Comparison of ENCODE assay signal across 8 cellular contexts in genomic region chr10:16817125-16818019, GRCh38. TPM values are rescaled to one million over a fixed set of nuclear protein-coding genes. Genes with fewer than 3 reads are reported as not detected.
DNase-seq lines count a peak whose midpoint lies in the region; ATAC-seq and TF ChIP-seq lines count a peak whose summit lies in the region.

RSU1 (minus strand) TSS chr10:16817424; CDS start chr10:16817081, 343 bp downstream.

- peak within 1 kb of the TSS; percentile 90 to 95 for H3K4me3 Mint-ChIP-seq in H9
- peak within 1 kb of the TSS; percentile 93 for H3K4me3 Mint-ChIP-seq in natural killer cell treated with Interleukin-12 subunit alpha and Interleukin-12 subunit beta and Interleukin-15 and Interleukin-18, amount 100 ng/mL, for 72 hours

- DNase-seq in ELR (ENCODE audit: low read depth) (peak; percentile 100), H9 (peak; percentile 100), MG63 (peak; percentile 100), SHP77 treated with DMSO at 0.1 percent for 48 hours (lab: John Stamatoyannopoulos, UW) (peak; percentile 96), fibroblast of pulmonary artery (ENCODE audit: low read depth) (peak; percentile 100)
- DNase-seq in activated effector memory CD4-positive, alpha-beta T cell treated with anti-CD3 and anti-CD28 coated beads, Interleukin-2, amount 50 U/mL, for 16 hours, result peak; percentile 100
- DNase-seq in natural killer cell treated with Interleukin-12 subunit alpha and Interleukin-12 subunit beta and Interleukin-15 and Interleukin-18, amount 100 ng/mL, for 72 hours (ENCODE audit: low spot score), result peak; percentile 100
- peak; percentile 99 for DNase-seq in stimulated activated naive CD8-positive, alpha-beta T cell treated with anti-CD3 and anti-CD28 coated beads, Interleukin-15, Interleukin-2, amounts not matched to agents 100 U/mL and 50 U/mL, for 24 hours

- H3K4me2 ChIP-seq in H9 (ENCODE audit: insufficient read depth, insufficient read length, low read length), result peak within 1 kb of the TSS; percentile 54

- no peak within 1 kb of the TSS for H3K23ac ChIP-seq in H9 (ENCODE audit: insufficient read length, low read depth, low read length)

- H3K79me2 ChIP-seq in H9 (ENCODE audit: insufficient read depth, low read length), result no peaks in the 10 kb centered on the region

- TF ChIP-seq CTCF in H9 (conservative IDR thresholded peaks at IDR 0.05) (no peak), fibroblast of pulmonary artery (IDR thresholded peaks at IDR 0.05; ENCODE audit: low read length, missing control alignments) (no peak)

- peaks cover 4% of the 10 kb centered on the region for H3K23me2 ChIP-seq in H9 (ENCODE audit: insufficient read length, low read depth, low read length, poor library complexity, severe bottlenecking)

- H3K27ac ChIP-seq in H9 (ENCODE audit: insufficient read length, low read depth, low read length), result no peak within 1 kb of the TSS

- H3K56ac ChIP-seq in H9 (ENCODE audit: insufficient read length, low read depth, low read length), result no peak within 1 kb of the TSS

- H3K4me1 Mint-ChIP-seq in H9, result peaks cover 9 to 14% of the 10 kb centered on the region in 2 experiments
- H3K4me1 Mint-ChIP-seq in natural killer cell treated with Interleukin-12 subunit alpha and Interleukin-12 subunit beta and Interleukin-15 and Interleukin-18, amount 100 ng/mL, for 72 hours (ENCODE audit: low read depth in 2 of 2), result peaks cover 30 to 31% of the 10 kb centered on the region in 2 donors

- H2AK5ac ChIP-seq in H9 (ENCODE audit: insufficient read length, low read length), result no peak within 1 kb of the TSS

- H3K4me3 ChIP-seq in MG63 (peak within 1 kb of the TSS; percentile 76), fibroblast of pulmonary artery (replicated peaks; ENCODE audit: low read depth, low read length) (peak within 1 kb of the TSS; percentile 87)

- H3K9ac ChIP-seq in H9 (ENCODE audit: extremely low read depth, insufficient read length, low read length), result peak within 1 kb of the TSS; percentile 69

- no peak within 1 kb of the TSS for H4K5ac ChIP-seq in H9 (ENCODE audit: insufficient read length, low read depth, low read length)

- H3K4me1 ChIP-seq in H9 (ENCODE audit: insufficient read depth, low read length), result 0 out of 2 replicates have a peak, but pooled peaks cover 2% of the 10 kb centered on the region

- H4K91ac ChIP-seq in H9 (ENCODE audit: insufficient read length, low read depth, low read length), result no peak within 1 kb of the TSS

- H2AFZ ChIP-seq in H9 (ENCODE audit: low read length), result no peak within 1 kb of the TSS

- peaks cover 13% of the 10 kb centered on the region in 2 experiments for H3K9me3 Mint-ChIP-seq in H9
- H3K9me3 Mint-ChIP-seq in natural killer cell treated with Interleukin-12 subunit alpha and Interleukin-12 subunit beta and Interleukin-15 and Interleukin-18, amount 100 ng/mL, for 72 hours, result peaks cover 5% of the 10 kb centered on the region

- H2BK15ac ChIP-seq in H9 (ENCODE audit: low read depth, low read length), result no peak within 1 kb of the TSS

- H2BK20ac ChIP-seq in H9 (ENCODE audit: low read depth, low read length, poor library complexity, severe bottlenecking), result no peak within 1 kb of the TSS

- peak within 1 kb of the TSS; percentile 71; the same call in 1 of the 2 replicates for H3K14ac ChIP-seq in H9 (ENCODE audit: insufficient read depth, low read length)

- H3K18ac ChIP-seq in H9 (ENCODE audit: insufficient read length, low read depth, low read length), result peak within 1 kb of the TSS; percentile 80

- peaks cover 10% of the 10 kb centered on the region for H3K27me3 Mint-ChIP-seq in H9 (ENCODE audit: low read depth)
- H3K27me3 Mint-ChIP-seq in natural killer cell treated with Interleukin-12 subunit alpha and Interleukin-12 subunit beta and Interleukin-15 and Interleukin-18, amount 100 ng/mL, for 72 hours, result no peaks in the 10 kb centered on the region

- no peak within 1 kb of the TSS for H2BK5ac ChIP-seq in H9 (ENCODE audit: insufficient read length, low read length)

- no peaks in the 10 kb centered on the region for H3K27me3 ChIP-seq in H9 (ENCODE audit: insufficient read depth, low read length)
- no peaks in the 10 kb centered on the region for H3K27me3 ChIP-seq in MG63

- peak; percentile 98 to 99 for ATAC-seq in natural killer cell treated with Interleukin-12 subunit alpha and Interleukin-12 subunit beta and Interleukin-15 and Interleukin-18, amount 100 ng/mL, for 72 hours
- ATAC-seq in stimulated activated naive CD8-positive, alpha-beta T cell treated with anti-CD3 and anti-CD28 coated beads, Interleukin-15, Interleukin-2, amounts not matched to agents 100 U/mL and 50 U/mL, for 24 hours, result peak; percentile 98

- H3K79me1 ChIP-seq in H9 (ENCODE audit: insufficient read depth, low read depth, low read length, poor library complexity, severe bottlenecking), result no peaks in the 10 kb centered on the region

- no peak within 1 kb of the TSS for H3T11ph ChIP-seq in H9 (ENCODE audit: low read length)

- no peaks in the 10 kb centered on the region for H4K20me1 ChIP-seq in H9 (ENCODE audit: control insufficient read depth, insufficient read depth, insufficient read length)

- peak within 1 kb of the TSS in 2 of 3 experiments; percentile 97; a peak in 5 of 7 replicates for H3K27ac Mint-ChIP-seq in H9
- H3K27ac Mint-ChIP-seq in natural killer cell treated with Interleukin-12 subunit alpha and Interleukin-12 subunit beta and Interleukin-15 and Interleukin-18, amount 100 ng/mL, for 72 hours, result peak within 1 kb of the TSS; percentile 86 to 94

- no CpG with 5 or more reads among the region's 65 CpGs for WGBS in H9 (ENCODE audit: extremely low coverage, insufficient read length, low lambda C conversion rate)

- H2BK12ac ChIP-seq in H9 (ENCODE audit: insufficient read length, low read depth, low read length), result no peak within 1 kb of the TSS

- no peak within 1 kb of the TSS for H3K4ac ChIP-seq in H9 (ENCODE audit: low read depth, low read length)

- peaks cover 9 to 12% (median 10%) of the 10 kb centered on the region in 3 experiments for H3K36me3 Mint-ChIP-seq in H9 (ENCODE audit: insufficient read depth in 1 of 3, low read depth in 3 of 3)
- peaks cover 23% of the 10 kb centered on the region for H3K36me3 Mint-ChIP-seq in natural killer cell treated with Interleukin-12 subunit alpha and Interleukin-12 subunit beta and Interleukin-15 and Interleukin-18, amount 100 ng/mL, for 72 hours

- no peak within 1 kb of the TSS for H2BK120ac ChIP-seq in H9 (ENCODE audit: low read depth, low read length, poor library complexity, severe bottlenecking)

- H3K9me3 ChIP-seq in H9 (ENCODE audit: control insufficient read depth, low read depth, low read length), result peaks cover 8% of the 10 kb centered on the region
- peaks cover 3% of the 10 kb centered on the region; the same call in 1 of the 2 replicates for H3K9me3 ChIP-seq in MG63

- H4K8ac ChIP-seq in H9 (replicated peaks; ENCODE audit: insufficient read length, low read depth, low read length), result no peak within 1 kb of the TSS

- peaks cover 10% of the 10 kb centered on the region for H3K36me3 ChIP-seq in MG63

RNA-seq across cellular contexts. Expression of gene RSU1, which starts in this region (rescaled TPM):
- 51.3 and 59.4 TPM in 2 replicates for total RNA-seq in H9 (2021)
- total RNA-seq in MG63 (2014; rRNA removed; shearing (Covaris generic); ENCODE audit: low replicate concordance), result 44.1 and 44.5 TPM in 2 replicates
- 100 to 1,000 TPM; 108 to 200 TPM for total RNA-seq in natural killer cell treated with Interleukin-12 subunit alpha and Interleukin-12 subunit beta and Interleukin-15 and Interleukin-18, amount 100 ng/mL, for 72 hours
